21 cellular contexts compared by ENCODE assay signal in the genomic region with DNA sequence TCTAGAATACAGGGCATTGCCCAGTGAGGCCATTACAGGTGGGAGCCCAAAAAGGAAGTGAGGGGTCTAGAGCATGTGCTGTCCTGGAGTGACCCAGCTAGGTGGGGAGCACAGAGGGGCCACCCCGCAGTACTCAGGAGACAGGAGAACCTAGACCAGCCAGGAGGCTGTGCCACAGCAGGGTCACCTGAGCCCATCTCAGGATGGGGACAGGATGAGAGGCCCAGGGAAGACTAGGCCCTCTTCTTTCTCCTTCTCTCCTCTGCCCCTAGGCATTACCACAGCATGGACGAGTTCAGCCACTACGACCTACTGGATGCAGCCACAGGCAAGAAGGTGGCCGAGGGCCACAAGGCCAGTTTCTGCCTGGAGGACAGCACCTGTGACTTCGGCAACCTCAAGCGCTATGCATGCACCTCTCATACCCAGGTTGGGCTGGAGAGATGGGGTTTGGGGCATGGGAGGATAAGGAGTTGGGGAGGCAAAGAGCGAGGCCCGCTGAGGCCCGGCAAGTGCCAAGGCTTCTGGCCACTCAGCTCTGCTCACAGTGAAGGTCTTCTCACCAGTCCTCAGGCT. TPM values are rescaled to one million over a fixed set of nuclear protein-coding genes. Genes with fewer than 3 reads are reported as not detected.
DNase-seq lines count a peak whose midpoint lies in the region; ATAC-seq and TF ChIP-seq lines count a peak whose summit lies in the region.
"Had no signal": no experiment of that assay in that cellular context is flagged by ENCODE, and none has a peak within 500 bp of the region (broad histone marks: within the 10 kb centered on the region; RNA-seq: fewer than 3 reads in every experiment).

No MANE protein-coding gene starts in this region.

- no peaks in the 10 kb centered on the region for H3K36me3 Mint-ChIP-seq in activated CD8-positive, alpha-beta memory T cell treated with anti-CD3 and anti-CD28 coated beads, Interleukin-2, amount 10 ng/mL, durations not matched to agents 7 days and 5 days
- H3K36me3 Mint-ChIP-seq in activated T-helper 17 cell treated with anti-CD3 and anti-CD28 coated beads, Interleukin-2, amount 50 U/mL, for 72 hours (ENCODE audit: low read depth), result no peaks in the 10 kb centered on the region
- no peaks in the 10 kb centered on the region for H3K36me3 Mint-ChIP-seq in stimulated activated effector memory CD8-positive, alpha-beta T cell treated with anti-CD3 and anti-CD28 coated beads, Interleukin-12 subunit alpha, Interleukin-12 subunit beta, amount 100 ng/mL, for 72 hours
- H3K36me3 Mint-ChIP-seq: CD8-positive, alpha-beta T cell had no signal

- H3K4me3 ChIP-seq in lower lobe of right lung, result no peak overlapping the region

- H3K4me1 ChIP-seq in lower lobe of right lung, result peaks cover 5% of the 10 kb centered on the region

- no peaks in the 10 kb centered on the region for H3K36me3 ChIP-seq in lower lobe of right lung

- H3K27me3 ChIP-seq in lower lobe of right lung (ENCODE audit: low read depth), result no peaks in the 10 kb centered on the region

- intact Hi-C loops in lower lobe of right lung (cut with DNase I), result no loop called here

- no peak overlapping the region for H3K27ac ChIP-seq in lower lobe of right lung
- H3K27ac ChIP-seq: HL-60, RWPE1 had no signal

- ATAC-seq in activated CD8-positive, alpha-beta memory T cell treated with anti-CD3 and anti-CD28 coated beads, Interleukin-2, amount 10 ng/mL, durations not matched to agents 7 days and 5 days, result no peak
- no peak for ATAC-seq in activated T-helper 17 cell treated with anti-CD3 and anti-CD28 coated beads, Interleukin-2, amount 50 U/mL, for 72 hours (replicated peaks)
- ATAC-seq in lower lobe of right lung (no peak), HG03439 (IDR thresholded peaks at IDR 0.05; ENCODE audit: unreplicated experiment) (no peak), HG03565 (IDR thresholded peaks at IDR 0.05; ENCODE audit: unreplicated experiment) (no peak)
- no peak for ATAC-seq in stimulated activated effector memory CD8-positive, alpha-beta T cell treated with anti-CD3 and anti-CD28 coated beads, Interleukin-12 subunit alpha, Interleukin-12 subunit beta, amount 100 ng/mL, for 72 hours
- ATAC-seq: CD8-positive, alpha-beta T cell; PC-3 had no signal

- peaks cover 16% of the 10 kb centered on the region for H3K4me1 Mint-ChIP-seq in activated CD8-positive, alpha-beta memory T cell treated with anti-CD3 and anti-CD28 coated beads, Interleukin-2, amount 10 ng/mL, durations not matched to agents 7 days and 5 days
- peaks cover 12% of the 10 kb centered on the region for H3K4me1 Mint-ChIP-seq in activated T-helper 17 cell treated with anti-CD3 and anti-CD28 coated beads, Interleukin-2, amount 50 U/mL, for 72 hours
- H3K4me1 Mint-ChIP-seq in stimulated activated effector memory CD8-positive, alpha-beta T cell treated with anti-CD3 and anti-CD28 coated beads, Interleukin-12 subunit alpha, Interleukin-12 subunit beta, amount 100 ng/mL, for 72 hours, result peaks cover 32% of the 10 kb centered on the region

- H3K27me3 Mint-ChIP-seq in activated CD8-positive, alpha-beta memory T cell treated with anti-CD3 and anti-CD28 coated beads, Interleukin-2, amount 10 ng/mL, durations not matched to agents 7 days and 5 days, result no peaks in the 10 kb centered on the region
- no peaks in the 10 kb centered on the region for H3K27me3 Mint-ChIP-seq in activated T-helper 17 cell treated with anti-CD3 and anti-CD28 coated beads, Interleukin-2, amount 50 U/mL, for 72 hours

- H3K9me3 ChIP-seq in lower lobe of right lung, result no peaks in the 10 kb centered on the region

- CTCF ChIA-PET in activated CD8-positive, alpha-beta memory T cell treated with anti-CD3 and anti-CD28 coated beads, Interleukin-2, amount 10 ng/mL, durations not matched to agents 7 days and 5 days (lab: Charles Lee), result no interaction called here

- no peaks in the 10 kb centered on the region for H3K9me3 Mint-ChIP-seq in activated CD8-positive, alpha-beta memory T cell treated with anti-CD3 and anti-CD28 coated beads, Interleukin-2, amount 10 ng/mL, durations not matched to agents 7 days and 5 days (ENCODE audit: low read depth)
- no peaks in the 10 kb centered on the region for H3K9me3 Mint-ChIP-seq in activated T-helper 17 cell treated with anti-CD3 and anti-CD28 coated beads, Interleukin-2, amount 50 U/mL, for 72 hours
- no peaks in the 10 kb centered on the region for H3K9me3 Mint-ChIP-seq in stimulated activated effector memory CD8-positive, alpha-beta T cell treated with anti-CD3 and anti-CD28 coated beads, Interleukin-12 subunit alpha, Interleukin-12 subunit beta, amount 100 ng/mL, for 72 hours
- H3K9me3 Mint-ChIP-seq: CD8-positive, alpha-beta T cell; H9 had no signal

- H3K27ac Mint-ChIP-seq in activated CD8-positive, alpha-beta memory T cell treated with anti-CD3 and anti-CD28 coated beads, Interleukin-2, amount 10 ng/mL, durations not matched to agents 7 days and 5 days, result peak overlapping the region; percentile 19
- H3K27ac Mint-ChIP-seq in activated T-helper 17 cell treated with anti-CD3 and anti-CD28 coated beads, Interleukin-2, amount 50 U/mL, for 72 hours, result peak overlapping the region; percentile 35
- peak overlapping the region; percentile 2 for H3K27ac Mint-ChIP-seq in stimulated activated effector memory CD8-positive, alpha-beta T cell treated with anti-CD3 and anti-CD28 coated beads, Interleukin-12 subunit alpha, Interleukin-12 subunit beta, amount 100 ng/mL, for 72 hours
- H3K27ac Mint-ChIP-seq: CD8-positive, alpha-beta T cell had no signal

- no peak overlapping the region for H3K4me3 Mint-ChIP-seq in activated CD8-positive, alpha-beta memory T cell treated with anti-CD3 and anti-CD28 coated beads, Interleukin-2, amount 10 ng/mL, durations not matched to agents 7 days and 5 days
- no peak overlapping the region for H3K4me3 Mint-ChIP-seq in activated T-helper 17 cell treated with anti-CD3 and anti-CD28 coated beads, Interleukin-2, amount 50 U/mL, for 72 hours
- H3K4me3 Mint-ChIP-seq in stimulated activated effector memory CD8-positive, alpha-beta T cell treated with anti-CD3 and anti-CD28 coated beads, Interleukin-12 subunit alpha, Interleukin-12 subunit beta, amount 100 ng/mL, for 72 hours, result no peak overlapping the region
- H3K4me3 Mint-ChIP-seq: CD8-positive, alpha-beta T cell; H9 had no signal

- no peak for DNase-seq in activated CD8-positive, alpha-beta memory T cell treated with anti-CD3 and anti-CD28 coated beads, Interleukin-2, amount 10 ng/mL, durations not matched to agents 7 days and 5 days
- DNase-seq in activated CD8-positive, alpha-beta memory T cell treated with anti-CD3 and anti-CD28 coated beads for 24 hours, result no peak
- DNase-seq in lower lobe of right lung (peak; percentile 18), NCI-H2029 treated with DMSO at 0.1 percent for 48 hours (lab: John Stamatoyannopoulos, UW) (no peak)
- no peak for DNase-seq in stimulated activated effector memory CD8-positive, alpha-beta T cell treated with anti-CD3 and anti-CD28 coated beads, Interleukin-12 subunit alpha, Interleukin-12 subunit beta, amount 100 ng/mL, for 72 hours (ENCODE audit: low spot score in 2 of 2)
- DNase-seq: 8988T; Calu3; CD8-positive, alpha-beta T cell; GF-D8; H9; IMR-90; NCI-H1417 treated with DMSO at 0.1 percent for 48 hours; NCI-H187 treated with DMSO at 0.1 percent for 48 hours; NCI-H345; NCI-H524 treated with DMSO at 0.1 percent for 48 hours; PC-3 had no signal

- TF ChIP-seq CTCF in lower lobe of right lung (IDR thresholded peaks at IDR 0.05), result no peak

RNA-seq across cellular contexts. Expression of a gene that starts 20.6 kb away (rescaled TPM):
- 1 to 10 TPM; 1.8 to 8.6 TPM for total RNA-seq in activated CD8-positive, alpha-beta memory T cell treated with anti-CD3 and anti-CD28 coated beads, Interleukin-2, amount 10 ng/mL, durations not matched to agents 7 days and 5 days
- total RNA-seq in activated T-helper 17 cell treated with anti-CD3 and anti-CD28 coated beads, Interleukin-2, amount 50 U/mL, for 72 hours, result 1 to 10 TPM; 3.4 TPM
- total RNA-seq in lower lobe of right lung, result 7.6 TPM

RNA-seq across cellular contexts. Expression of a gene that starts 45.2 kb away (rescaled TPM):
- total RNA-seq in activated CD8-positive, alpha-beta memory T cell treated with anti-CD3 and anti-CD28 coated beads, Interleukin-2, amount 10 ng/mL, durations not matched to agents 7 days and 5 days, result 1 to 10 TPM; 7.9 to 8.6 TPM
- 1 to 10 TPM; 4.8 to 7.3 TPM for total RNA-seq in activated T-helper 17 cell treated with anti-CD3 and anti-CD28 coated beads, Interleukin-2, amount 50 U/mL, for 72 hours
- total RNA-seq in lower lobe of right lung, result 16.3 TPM

RNA-seq across cellular contexts. Expression of a gene that starts 47.6 kb away (rescaled TPM):
- total RNA-seq in activated CD8-positive, alpha-beta memory T cell treated with anti-CD3 and anti-CD28 coated beads, Interleukin-2, amount 10 ng/mL, durations not matched to agents 7 days and 5 days, result 100 to 1,000 TPM; 104 to 152 TPM
- 10 to 100 TPM; 67.4 to 74.1 TPM for total RNA-seq in activated T-helper 17 cell treated with anti-CD3 and anti-CD28 coated beads, Interleukin-2, amount 50 U/mL, for 72 hours
- total RNA-seq in lower lobe of right lung, result 79.4 TPM
